In genomic region chr16:84605339-84605848, GRCh38 we compare ENCODE assay signal across 14 cellular contexts. TPM values are rescaled to one million over a fixed set of nuclear protein-coding genes. Genes with fewer than 3 reads are reported as not detected.
DNase-seq lines count a peak whose midpoint lies in the region; ATAC-seq and TF ChIP-seq lines count a peak whose summit lies in the region.
"Had no signal": no experiment of that assay in that cellular context is flagged by ENCODE, and none has a peak within 500 bp of the region (broad histone marks: within the 10 kb centered on the region; RNA-seq: fewer than 3 reads in every experiment).

No MANE protein-coding gene starts in this region.

- H3K4ac ChIP-seq in H9 (ENCODE audit: low read depth, low read length) = no peak overlapping the region

- peak overlapping the region; percentile 73 for H3K4me2 ChIP-seq in DOHH2 (ENCODE audit: low read length)
- H3K4me2 ChIP-seq in H9 (ENCODE audit: insufficient read depth, insufficient read length, low read length) = no peak overlapping the region

- H2BK5ac ChIP-seq in H9 (ENCODE audit: insufficient read length, low read length) = no peak overlapping the region

- H3K9me3 Mint-ChIP-seq in T-cell = no peaks in the 10 kb centered on the region
- H3K9me3 Mint-ChIP-seq in H9 = peaks cover 5 to 7% of the 10 kb centered on the region in 2 experiments; a peak in 3 of 5 replicates

- POLR2A ChIA-PET in T-cell (lab: Charles Lee) = no interaction called here

- H4K5ac ChIP-seq in H9 (ENCODE audit: insufficient read length, low read depth, low read length) = no peak overlapping the region

- DNase-seq in T-cell (no peak), fibroblast of peridontal ligament (ENCODE audit: extremely low read depth) (peak; percentile 11), H9 (no peak), left lobe of liver (ENCODE audit: low spot score) (no peak), NCI-H526 (lab: John Stamatoyannopoulos, UW) (no peak)
- no peak for DNase-seq in stimulated activated CD4-positive, alpha-beta T cell treated with anti-CD3 and anti-CD28 coated beads, Interleukin-2, amount 100 ng/mL, for 48 hours
- DNase-seq: activated T-cell treated with anti-CD3 and anti-CD28 coated beads for 4 hours, DMS53, erythroblast, MV-4-11, psoas muscle had no signal

- H3K9me3 ChIP-seq in DOHH2 (ENCODE audit: control insufficient read depth, insufficient read depth, low read length) (peaks cover 6% of the 10 kb centered on the region; the same call in 1 of the 2 replicates), H9 (ENCODE audit: control insufficient read depth, low read depth, low read length) (no peaks in the 10 kb centered on the region)
- H3K9me3 ChIP-seq: psoas muscle had no signal

- peaks cover 32% of the 10 kb centered on the region for H3F3A ChIP-seq in DOHH2 (ENCODE audit: control insufficient read depth, insufficient read depth)

- no peaks in the 10 kb centered on the region for H3K23me2 ChIP-seq in H9 (ENCODE audit: insufficient read length, low read depth, low read length, poor library complexity, severe bottlenecking)

- peaks cover 49% of the 10 kb centered on the region for H3K4me1 ChIP-seq in ACC112 (ENCODE audit: control insufficient read depth, insufficient read depth, low read length, unreplicated experiment)
- peaks cover 100% of the 10 kb centered on the region for H3K4me1 ChIP-seq in DOHH2 (ENCODE audit: control insufficient read depth, low read length)
- H3K4me1 ChIP-seq in H9 (ENCODE audit: insufficient read depth, low read length) = 0 out of 2 replicates have a peak, but pooled peaks cover 4% of the 10 kb centered on the region
- H3K4me1 ChIP-seq: psoas muscle had no signal

- H3K27me3 ChIP-seq in ACC112 (ENCODE audit: insufficient read depth, low read length) (no peaks in the 10 kb centered on the region), DOHH2 (ENCODE audit: control insufficient read depth, low read length) (no peaks in the 10 kb centered on the region), H9 (ENCODE audit: insufficient read depth, low read length) (no peaks in the 10 kb centered on the region)

- no peak overlapping the region for H2BK120ac ChIP-seq in H9 (ENCODE audit: low read depth, low read length, poor library complexity, severe bottlenecking)

- H3K27ac Mint-ChIP-seq in T-cell (peak overlapping the region; percentile 90 to 96), H9 (no peak overlapping the region)

- H3K79me2 ChIP-seq in ACC112 (ENCODE audit: control insufficient read depth, insufficient read depth, low read length, unreplicated experiment) = peaks cover 84% of the 10 kb centered on the region
- peaks cover 94% of the 10 kb centered on the region for H3K79me2 ChIP-seq in DOHH2 (ENCODE audit: control insufficient read depth, low read length)
- H3K79me2 ChIP-seq in H9 (ENCODE audit: insufficient read depth, low read length) = peaks cover 3% of the 10 kb centered on the region; the same call in 1 of the 2 replicates

- H3K27ac ChIP-seq in ACC112 (ENCODE audit: low read depth, low read length) (peak overlapping the region; percentile 96; the same call in 1 of the 2 replicates), DOHH2 (ENCODE audit: low read depth, low read length) (peak overlapping the region; percentile 18), H9 (ENCODE audit: insufficient read length, low read depth, low read length) (no peak overlapping the region)
- H3K27ac ChIP-seq: coronary artery, psoas muscle had no signal

- H2BK20ac ChIP-seq in H9 (ENCODE audit: low read depth, low read length, poor library complexity, severe bottlenecking) = no peak overlapping the region

- no peak overlapping the region for H2AK5ac ChIP-seq in H9 (ENCODE audit: insufficient read length, low read length)

- CTCF ChIA-PET in T-cell (lab: Charles Lee) = no interaction called here

- H2BK12ac ChIP-seq in H9 (ENCODE audit: insufficient read length, low read depth, low read length) = no peak overlapping the region

- H3K36me3 ChIP-seq in ACC112 (ENCODE audit: insufficient read depth, low read length) (peaks cover 21% of the 10 kb centered on the region; the same call in 1 of the 2 replicates), DOHH2 (ENCODE audit: control insufficient read depth, low read length) (peaks cover 44% of the 10 kb centered on the region)

- H4K8ac ChIP-seq in H9 (replicated peaks; ENCODE audit: insufficient read length, low read depth, low read length) = no peak overlapping the region

- H3K79me1 ChIP-seq in H9 (ENCODE audit: insufficient read depth, low read depth, low read length, poor library complexity, severe bottlenecking) = peaks cover 6% of the 10 kb centered on the region

- H3K9ac ChIP-seq in H9 (ENCODE audit: extremely low read depth, insufficient read length, low read length) = no peak overlapping the region

- H4K91ac ChIP-seq in H9 (ENCODE audit: insufficient read length, low read depth, low read length) = no peak overlapping the region

- ATAC-seq in T-cell (replicated peaks in 1 of 4) = no peak
- no peak for ATAC-seq in left lobe of liver
- ATAC-seq: psoas muscle had no signal

- H3K56ac ChIP-seq in H9 (ENCODE audit: insufficient read length, low read depth, low read length) = no peak overlapping the region

- no peaks in the 10 kb centered on the region for H3K9me2 ChIP-seq in DOHH2 (replicated peaks; ENCODE audit: control insufficient read depth, low read length)

- no peak overlapping the region for H2AFZ ChIP-seq in ACC112 (ENCODE audit: low read length, unreplicated experiment)
- H2AFZ ChIP-seq in H9 (ENCODE audit: low read length) = no peak overlapping the region

- 0 out of 2 replicates have a peak, but pooled peaks cover 2% of the 10 kb centered on the region for H4K20me1 ChIP-seq in DOHH2 (ENCODE audit: control insufficient read depth, insufficient read depth, low read depth, low read length)
- no peaks in the 10 kb centered on the region for H4K20me1 ChIP-seq in H9 (ENCODE audit: control insufficient read depth, insufficient read depth, insufficient read length)

- no peak overlapping the region for H3K23ac ChIP-seq in H9 (ENCODE audit: insufficient read length, low read depth, low read length)

- no peak for TF ChIP-seq CTCF in DOHH2 (IDR thresholded peaks at IDR 0.05; ENCODE audit: low read depth, low read length, poor library complexity, severe bottlenecking)
- TF ChIP-seq CTCF in H9 (conservative IDR thresholded peaks at IDR 0.05) = no peak

- H3K27me3 Mint-ChIP-seq in T-cell (no peaks in the 10 kb centered on the region), H9 (ENCODE audit: low read depth) (peaks cover 3% of the 10 kb centered on the region; the same call in 1 of the 2 replicates)

- H3K4me3 ChIP-seq in ACC112 (ENCODE audit: low read depth, low read length) (no peak overlapping the region), DOHH2 (ENCODE audit: low read length) (peak overlapping the region; percentile 57)
- H3K4me3 ChIP-seq: coronary artery, psoas muscle had no signal

- peaks cover 12% of the 10 kb centered on the region for H3K36me3 Mint-ChIP-seq in T-cell
- H3K36me3 Mint-ChIP-seq in H9 (ENCODE audit: insufficient read depth in 1 of 3, low read depth in 3 of 3) = peaks cover 9 to 17% (median 12%) of the 10 kb centered on the region in 3 experiments

- H3K4me3 Mint-ChIP-seq in T-cell (peak overlapping the region in 1 of 3 donors; percentile 76), H9 (no peak overlapping the region)

- H3T11ph ChIP-seq in H9 (ENCODE audit: low read length) = no peak overlapping the region

- H3K18ac ChIP-seq in H9 (ENCODE audit: insufficient read length, low read depth, low read length) = no peak overlapping the region

- H3K14ac ChIP-seq in H9 (ENCODE audit: insufficient read depth, low read length) = no peak overlapping the region

- H3K4me1 Mint-ChIP-seq in T-cell = peaks cover 88 to 95% (median 92%) of the 10 kb centered on the region in 3 donors
- peaks cover 29 to 36% of the 10 kb centered on the region in 2 experiments for H3K4me1 Mint-ChIP-seq in H9

- no CpG with 5 or more reads among the region's 6 CpGs for WGBS in H9 (ENCODE audit: extremely low coverage, insufficient read length, low lambda C conversion rate)

- no peak overlapping the region for H2BK15ac ChIP-seq in H9 (ENCODE audit: low read depth, low read length)

RNA-seq across cellular contexts. Expression of gene COTL1, which starts 12.5 kb away (rescaled TPM):
- total RNA-seq in T-cell = 100 to 1,000 TPM; 205 to 265 (median 221) TPM
- total RNA-seq in H9 (2021) = 81.4 and 88.6 TPM in 2 replicates
- total RNA-seq in left lobe of liver = 15.9 TPM

RNA-seq across cellular contexts. Expression of gene KLHL36, which starts 42.9 kb away (rescaled TPM):
- total RNA-seq in T-cell (100 to 1,000 TPM in 3 of 5 donors, 10 to 100 TPM in 2; 96.1 to 135 (median 127) TPM), H9 (2021) (32.2 and 36.7 TPM in 2 replicates), left lobe of liver (26.8 TPM)

Comparison
In these comparisons a context has a peak if more than half of its experiments do, and no peak if none do; other contexts are left out.
1. H3K27ac Mint-ChIP-seq: peak in T-cell (2 of 2); none in H9 (0 of 3).